In genomic region chr18:56873441-56874140, GRCh38 we compare ENCODE assay signal across 10 cellular contexts.
DNase-seq lines count a peak whose midpoint lies in the region; ATAC-seq and TF ChIP-seq lines count a peak whose summit lies in the region.
"Had no signal": no experiment of that assay in that cellular context is flagged by ENCODE, and none has a peak within 500 bp of the region (broad histone marks: within the 10 kb centered on the region; RNA-seq: fewer than 3 reads in every experiment).

No MANE protein-coding gene starts in this region.

- H3K9me3 ChIP-seq in CD4-positive, alpha-beta memory T cell (ENCODE audit: control insufficient read depth in 1 of 2, low read length in 2 of 2), result no peaks in the 10 kb centered on the region
- H3K9me3 ChIP-seq in smooth muscle cell (replicated peaks; ENCODE audit: low read depth), result no peaks in the 10 kb centered on the region

- H3K27me3 Mint-ChIP-seq in CD4-positive, alpha-beta memory T cell, result no peaks in the 10 kb centered on the region
- H3K27me3 Mint-ChIP-seq: B cell had no signal

- peaks cover 0 to 7% of the 10 kb centered on the region in 2 donors for H3K36me3 Mint-ChIP-seq in CD4-positive, alpha-beta memory T cell

- no peak overlapping the region for H3K9ac ChIP-seq in smooth muscle cell (ENCODE audit: low read depth)

- H3K27ac Mint-ChIP-seq in CD4-positive, alpha-beta memory T cell, result no peak overlapping the region
- H3K27ac Mint-ChIP-seq: B cell had no signal

- WGBS in smooth muscle cell (ENCODE audit: low lambda C conversion rate), result 50% methylated on average over 6 of the region's 6 CpGs

- H3K79me2 ChIP-seq in smooth muscle cell (ENCODE audit: low read depth), result no peaks in the 10 kb centered on the region

- DNase-seq in CD4-positive, alpha-beta memory T cell, result peak in 3 of 5 donors; percentile 7 to 39 (median 8)
- DNase-seq in NCI-H146 treated with DMSO at 0.1 percent for 48 hours (lab: John Stamatoyannopoulos, UW; ENCODE audit: unreplicated experiment) (peak; percentile 38), cardiac fibroblast (ENCODE audit: low read depth in 2 of 2) (peak; percentile 29 to 31), medulla oblongata (ENCODE audit: extremely low spot score) (peak; percentile 88), RWPE1 (ENCODE audit: low spot score) (no peak), smooth muscle cell (lab: John Stamatoyannopoulos, UW; ENCODE audit: unreplicated experiment) (no peak)
- DNase-seq: NCI-H82 had no signal

- no peaks in the 10 kb centered on the region for H3K27me3 ChIP-seq in CD4-positive, alpha-beta memory T cell (ENCODE audit: insufficient read depth, low read length)
- no peaks in the 10 kb centered on the region for H3K27me3 ChIP-seq in smooth muscle cell (ENCODE audit: low read depth)

- ATAC-seq in HG03135 (IDR thresholded peaks at IDR 0.05; ENCODE audit: unreplicated experiment) (no peak), GM19324 (IDR thresholded peaks at IDR 0.05; ENCODE audit: low FRiP score, unreplicated experiment) (no peak)

- intact Hi-C loops in CD4-positive, alpha-beta memory T cell (cut with micrococcal nuclease), result no loop called here

- peaks cover 0 to 14% (median 9%) of the 10 kb centered on the region in 4 donors for H3K4me1 Mint-ChIP-seq in CD4-positive, alpha-beta memory T cell
- H3K4me1 Mint-ChIP-seq: B cell had no signal

- no peaks in the 10 kb centered on the region for H3K36me3 ChIP-seq in CD4-positive, alpha-beta memory T cell (ENCODE audit: insufficient read depth, low read length)
- no peaks in the 10 kb centered on the region for H3K36me3 ChIP-seq in smooth muscle cell (ENCODE audit: low read depth)

- no peak for TF ChIP-seq CTCF in cardiac fibroblast (IDR thresholded peaks at IDR 0.05; ENCODE audit: low read depth, low read length)
- TF ChIP-seq CTCF in RWPE1 (conservative IDR thresholded peaks at IDR 0.05; ENCODE audit: low read depth), result no peak
- no peak for TF ChIP-seq CTCF in smooth muscle cell (IDR thresholded peaks at IDR 0.05; ENCODE audit: borderline replicate concordance, insufficient read depth, poor library complexity, severe bottlenecking)

- H4K20me1 ChIP-seq in smooth muscle cell (ENCODE audit: low read depth), result no peaks in the 10 kb centered on the region

- POLR2A ChIA-PET in CD4-positive, alpha-beta memory T cell (lab: Charles Lee; ENCODE audit: partially characterized antibody), result no interaction called here
- POLR2A ChIA-PET in RWPE1 (lab: Yijun Ruan, JAX; ENCODE audit: low non-redundant PET), result no interaction called here

- CTCF ChIA-PET in CD4-positive, alpha-beta memory T cell (lab: Charles Lee; ENCODE audit: partially characterized antibody), result interaction anchor here (1.2 kb wide), 1 partner anchor 689 kb away, joined by 3 read pairs; no protein-coding TSS in a partner anchor
- CTCF ChIA-PET in RWPE1 (lab: Yijun Ruan, JAX), result no interaction called here

- H2AFZ ChIP-seq in smooth muscle cell (ENCODE audit: low read depth), result no peak overlapping the region

- no peak overlapping the region for H3K27ac ChIP-seq in CD4-positive, alpha-beta memory T cell (ENCODE audit: low read depth, low read length)
- H3K27ac ChIP-seq in RWPE1, result no peak overlapping the region
- no peak overlapping the region for H3K27ac ChIP-seq in smooth muscle cell (ENCODE audit: low read depth)

- H3K4me2 ChIP-seq in smooth muscle cell, result no peak overlapping the region

- H3K9me3 Mint-ChIP-seq in CD4-positive, alpha-beta memory T cell, result no peaks in the 10 kb centered on the region

- H3K4me1 ChIP-seq in CD4-positive, alpha-beta memory T cell (ENCODE audit: insufficient read depth, low read length), result peaks cover 12% of the 10 kb centered on the region
- H3K4me1 ChIP-seq in smooth muscle cell (ENCODE audit: low read depth), result peaks cover 14% of the 10 kb centered on the region

- H3K4me3 ChIP-seq in CD4-positive, alpha-beta memory T cell (ENCODE audit: low read length in 2 of 2), result no peak overlapping the region
- H3K4me3 ChIP-seq in cardiac fibroblast (replicated peaks in 1 of 2; ENCODE audit: low read depth in 2 of 2, low read length in 2 of 2), result no peak overlapping the region
- H3K4me3 ChIP-seq in smooth muscle cell, result no peak overlapping the region

- peak overlapping the region in 1 of 8 donors; percentile 27 for H3K4me3 Mint-ChIP-seq in CD4-positive, alpha-beta memory T cell
- H3K4me3 Mint-ChIP-seq: B cell had no signal

- no peaks in the 10 kb centered on the region for H3F3A ChIP-seq in smooth muscle cell (ENCODE audit: low read depth)

Comparison
In these comparisons a context has a peak if more than half of its experiments do, and no peak if none do; other contexts are left out.
1. DNase-seq: peak in CD4-positive, alpha-beta memory T cell (3 of 5), NCI-H146 treated with DMSO at 0.1 percent for 48 hours (single experiment), cardiac fibroblast (2 of 2) and medulla oblongata (single experiment); none in RWPE1 (single experiment) and smooth muscle cell (single experiment).